1 cellular context compared by ENCODE assay signal in the genomic region with DNA sequence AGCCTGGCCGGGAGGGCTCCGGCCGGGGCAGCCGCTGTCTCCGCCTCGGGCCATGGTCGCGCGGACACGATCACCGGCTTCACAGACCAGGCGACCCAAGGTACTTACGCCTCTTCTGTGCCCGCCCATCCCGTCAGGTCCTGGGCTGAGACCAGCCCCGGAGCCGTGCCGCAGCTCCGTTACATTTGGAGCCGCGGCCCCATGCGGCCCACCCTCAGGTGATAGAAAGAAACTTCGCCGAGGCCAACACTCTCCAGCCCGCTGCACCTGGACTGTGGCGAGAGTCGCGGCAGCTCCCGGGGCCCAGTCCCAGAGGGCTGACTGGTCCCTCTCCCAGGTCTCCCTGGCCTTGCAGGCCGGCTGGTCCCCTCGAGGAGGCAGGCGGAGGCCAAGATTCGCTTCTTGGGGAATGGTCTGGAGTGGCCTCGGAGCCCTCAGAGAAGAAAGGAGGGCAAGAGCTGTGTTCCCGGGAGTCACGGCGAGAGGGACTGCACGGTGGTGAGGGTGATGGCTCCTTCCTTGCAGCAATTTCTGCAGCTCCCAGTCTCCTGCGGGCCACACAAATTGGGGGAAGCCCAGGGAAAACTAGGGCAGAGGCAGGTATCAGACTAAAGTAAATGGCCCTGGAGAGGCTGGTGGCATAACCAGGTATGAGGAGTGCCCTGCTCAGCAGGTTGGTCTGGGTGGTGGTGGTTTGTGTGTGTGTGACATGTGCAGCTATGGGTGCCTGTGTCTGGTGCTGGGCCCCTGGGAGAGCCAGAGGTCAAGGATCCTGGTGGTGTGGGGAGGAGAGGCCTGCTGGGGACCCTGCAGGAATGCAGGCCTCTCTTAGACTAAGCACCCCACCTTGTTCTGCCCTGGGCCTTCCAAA.
TF ChIP-seq lines count a peak whose summit lies in the region.

No MANE protein-coding gene starts in this region.

TF ChIP-seq in HEK293, 187 proteins besides CTCF, POLR2A, EP300 and RAD21 (continued from another document):
- TF ChIP-seq, protein P1, sequence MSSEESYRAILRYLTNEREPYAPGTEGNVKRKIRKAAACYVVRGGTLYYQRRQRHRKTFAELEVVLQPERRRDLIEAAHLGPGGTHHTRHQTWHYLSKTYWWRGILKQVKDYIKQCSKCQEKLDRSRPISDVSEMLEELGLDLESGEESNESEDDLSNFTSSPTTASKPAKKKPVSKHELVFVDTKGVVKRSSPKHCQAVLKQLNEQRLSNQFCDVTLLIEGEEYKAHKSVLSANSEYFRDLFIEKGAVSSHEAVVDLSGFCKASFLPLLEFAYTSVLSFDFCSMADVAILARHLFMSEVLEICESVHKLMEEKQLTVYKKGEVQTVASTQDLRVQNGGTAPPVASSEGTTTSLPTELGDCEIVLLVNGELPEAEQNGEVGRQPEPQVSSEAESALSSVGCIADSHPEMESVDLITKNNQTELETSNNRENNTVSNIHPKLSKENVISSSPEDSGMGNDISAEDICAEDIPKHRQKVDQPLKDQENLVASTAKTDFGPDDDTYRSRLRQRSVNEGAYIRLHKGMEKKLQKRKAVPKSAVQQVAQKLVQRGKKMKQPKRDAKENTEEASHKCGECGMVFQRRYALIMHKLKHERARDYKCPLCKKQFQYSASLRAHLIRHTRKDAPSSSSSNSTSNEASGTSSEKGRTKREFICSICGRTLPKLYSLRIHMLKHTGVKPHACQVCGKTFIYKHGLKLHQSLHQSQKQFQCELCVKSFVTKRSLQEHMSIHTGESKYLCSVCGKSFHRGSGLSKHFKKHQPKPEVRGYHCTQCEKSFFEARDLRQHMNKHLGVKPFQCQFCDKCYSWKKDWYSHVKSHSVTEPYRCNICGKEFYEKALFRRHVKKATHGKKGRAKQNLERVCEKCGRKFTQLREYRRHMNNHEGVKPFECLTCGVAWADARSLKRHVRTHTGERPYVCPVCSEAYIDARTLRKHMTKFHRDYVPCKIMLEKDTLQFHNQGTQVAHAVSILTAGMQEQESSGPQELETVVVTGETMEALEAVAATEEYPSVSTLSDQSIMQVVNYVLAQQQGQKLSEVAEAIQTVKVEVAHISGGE (tag by site-specific recombination; conservative IDR thresholded peaks at IDR 0.05; ENCODE audit: low read depth) = no peak
- TF ChIP-seq, protein P2, sequence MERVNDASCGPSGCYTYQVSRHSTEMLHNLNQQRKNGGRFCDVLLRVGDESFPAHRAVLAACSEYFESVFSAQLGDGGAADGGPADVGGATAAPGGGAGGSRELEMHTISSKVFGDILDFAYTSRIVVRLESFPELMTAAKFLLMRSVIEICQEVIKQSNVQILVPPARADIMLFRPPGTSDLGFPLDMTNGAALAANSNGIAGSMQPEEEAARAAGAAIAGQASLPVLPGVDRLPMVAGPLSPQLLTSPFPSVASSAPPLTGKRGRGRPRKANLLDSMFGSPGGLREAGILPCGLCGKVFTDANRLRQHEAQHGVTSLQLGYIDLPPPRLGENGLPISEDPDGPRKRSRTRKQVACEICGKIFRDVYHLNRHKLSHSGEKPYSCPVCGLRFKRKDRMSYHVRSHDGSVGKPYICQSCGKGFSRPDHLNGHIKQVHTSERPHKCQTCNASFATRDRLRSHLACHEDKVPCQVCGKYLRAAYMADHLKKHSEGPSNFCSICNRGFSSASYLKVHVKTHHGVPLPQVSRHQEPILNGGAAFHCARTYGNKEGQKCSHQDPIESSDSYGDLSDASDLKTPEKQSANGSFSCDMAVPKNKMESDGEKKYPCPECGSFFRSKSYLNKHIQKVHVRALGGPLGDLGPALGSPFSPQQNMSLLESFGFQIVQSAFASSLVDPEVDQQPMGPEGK (tag by site-specific recombination; IDR thresholded peaks at IDR 0.05) = no peak
- TF ChIP-seq, protein P3, sequence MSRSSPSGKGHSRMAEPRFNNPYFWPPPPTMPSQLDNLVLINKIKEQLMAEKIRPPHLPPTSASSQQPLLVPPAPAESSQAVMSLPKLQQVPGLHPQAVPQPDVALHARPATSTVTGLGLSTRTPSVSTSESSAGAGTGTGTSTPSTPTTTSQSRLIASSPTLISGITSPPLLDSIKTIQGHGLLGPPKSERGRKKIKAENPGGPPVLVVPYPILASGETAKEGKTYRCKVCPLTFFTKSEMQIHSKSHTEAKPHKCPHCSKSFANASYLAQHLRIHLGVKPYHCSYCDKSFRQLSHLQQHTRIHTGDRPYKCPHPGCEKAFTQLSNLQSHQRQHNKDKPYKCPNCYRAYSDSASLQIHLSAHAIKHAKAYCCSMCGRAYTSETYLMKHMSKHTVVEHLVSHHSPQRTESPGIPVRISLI (tag by site-specific recombination; IDR thresholded peaks at IDR 0.05) = no peak
- TF ChIP-seq SP2 (tag by site-specific recombination; IDR thresholded peaks at IDR 0.05) (0 out of 2 replicates have a peak, but pooled peaks have one; percentile 21), ZNF629 (tag by site-specific recombination; IDR thresholded peaks at IDR 0.05) (no peak), ZBTB8A (tag by site-specific recombination; IDR thresholded peaks at IDR 0.05) (peak; percentile 58), ZNF501 (tag by site-specific recombination; IDR thresholded peaks at IDR 0.05) (no peak), KLF10 (tag by site-specific recombination; IDR thresholded peaks at IDR 0.05) (no peak), ZBTB20 (tag by site-specific recombination; IDR thresholded peaks at IDR 0.05) (peak; percentile 75), ZNF138 (tag by site-specific recombination; IDR thresholded peaks at IDR 0.05; ENCODE audit: borderline replicate concordance) (no peak), ZNF548 (tag by site-specific recombination; IDR thresholded peaks at IDR 0.05) (no peak), OVOL3 (tag by site-specific recombination; IDR thresholded peaks at IDR 0.05) (no peak), ZNF211 (tag by site-specific recombination; IDR thresholded peaks at IDR 0.05; ENCODE audit: low read depth) (no peak), OSR2 (tag by site-specific recombination; IDR thresholded peaks at IDR 0.05) (no peak), ZNF561 (tag by site-specific recombination; IDR thresholded peaks at IDR 0.05; ENCODE audit: borderline replicate concordance) (no peak), ZNF10 (tag by site-specific recombination; IDR thresholded peaks at IDR 0.05) (peak; percentile 59; the same call in 1 of the 2 replicates)
- TF ChIP-seq, protein P4, sequence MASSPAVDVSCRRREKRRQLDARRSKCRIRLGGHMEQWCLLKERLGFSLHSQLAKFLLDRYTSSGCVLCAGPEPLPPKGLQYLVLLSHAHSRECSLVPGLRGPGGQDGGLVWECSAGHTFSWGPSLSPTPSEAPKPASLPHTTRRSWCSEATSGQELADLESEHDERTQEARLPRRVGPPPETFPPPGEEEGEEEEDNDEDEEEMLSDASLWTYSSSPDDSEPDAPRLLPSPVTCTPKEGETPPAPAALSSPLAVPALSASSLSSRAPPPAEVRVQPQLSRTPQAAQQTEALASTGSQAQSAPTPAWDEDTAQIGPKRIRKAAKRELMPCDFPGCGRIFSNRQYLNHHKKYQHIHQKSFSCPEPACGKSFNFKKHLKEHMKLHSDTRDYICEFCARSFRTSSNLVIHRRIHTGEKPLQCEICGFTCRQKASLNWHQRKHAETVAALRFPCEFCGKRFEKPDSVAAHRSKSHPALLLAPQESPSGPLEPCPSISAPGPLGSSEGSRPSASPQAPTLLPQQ (tag by site-specific recombination; IDR thresholded peaks at IDR 0.05) = no peak
- TF ChIP-seq, protein P5, sequence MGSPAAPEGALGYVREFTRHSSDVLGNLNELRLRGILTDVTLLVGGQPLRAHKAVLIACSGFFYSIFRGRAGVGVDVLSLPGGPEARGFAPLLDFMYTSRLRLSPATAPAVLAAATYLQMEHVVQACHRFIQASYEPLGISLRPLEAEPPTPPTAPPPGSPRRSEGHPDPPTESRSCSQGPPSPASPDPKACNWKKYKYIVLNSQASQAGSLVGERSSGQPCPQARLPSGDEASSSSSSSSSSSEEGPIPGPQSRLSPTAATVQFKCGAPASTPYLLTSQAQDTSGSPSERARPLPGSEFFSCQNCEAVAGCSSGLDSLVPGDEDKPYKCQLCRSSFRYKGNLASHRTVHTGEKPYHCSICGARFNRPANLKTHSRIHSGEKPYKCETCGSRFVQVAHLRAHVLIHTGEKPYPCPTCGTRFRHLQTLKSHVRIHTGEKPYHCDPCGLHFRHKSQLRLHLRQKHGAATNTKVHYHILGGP (tag by site-specific recombination; IDR thresholded peaks at IDR 0.05) = no peak
- TF ChIP-seq, protein P6, sequence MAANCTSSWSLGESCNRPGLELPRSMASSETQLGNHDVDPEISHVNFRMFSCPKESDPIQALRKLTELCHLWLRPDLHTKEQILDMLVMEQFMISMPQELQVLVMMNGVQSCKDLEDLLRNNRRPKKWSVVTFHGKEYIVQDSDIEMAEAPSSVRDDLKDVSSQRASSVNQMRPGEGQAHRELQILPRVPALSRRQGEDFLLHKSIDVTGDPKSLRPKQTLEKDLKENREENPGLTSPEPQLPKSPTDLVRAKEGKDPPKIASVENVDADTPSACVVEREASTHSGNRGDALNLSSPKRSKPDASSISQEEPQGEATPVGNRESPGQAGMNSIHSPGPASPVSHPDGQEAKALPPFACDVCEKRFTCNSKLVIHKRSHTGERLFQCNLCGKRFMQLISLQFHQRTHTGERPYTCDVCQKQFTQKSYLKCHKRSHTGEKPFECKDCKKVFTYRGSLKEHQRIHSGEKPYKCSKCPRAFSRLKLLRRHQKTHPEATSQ (tag by site-specific recombination; IDR thresholded peaks at IDR 0.05) = no peak
- TF ChIP-seq, protein P7, sequence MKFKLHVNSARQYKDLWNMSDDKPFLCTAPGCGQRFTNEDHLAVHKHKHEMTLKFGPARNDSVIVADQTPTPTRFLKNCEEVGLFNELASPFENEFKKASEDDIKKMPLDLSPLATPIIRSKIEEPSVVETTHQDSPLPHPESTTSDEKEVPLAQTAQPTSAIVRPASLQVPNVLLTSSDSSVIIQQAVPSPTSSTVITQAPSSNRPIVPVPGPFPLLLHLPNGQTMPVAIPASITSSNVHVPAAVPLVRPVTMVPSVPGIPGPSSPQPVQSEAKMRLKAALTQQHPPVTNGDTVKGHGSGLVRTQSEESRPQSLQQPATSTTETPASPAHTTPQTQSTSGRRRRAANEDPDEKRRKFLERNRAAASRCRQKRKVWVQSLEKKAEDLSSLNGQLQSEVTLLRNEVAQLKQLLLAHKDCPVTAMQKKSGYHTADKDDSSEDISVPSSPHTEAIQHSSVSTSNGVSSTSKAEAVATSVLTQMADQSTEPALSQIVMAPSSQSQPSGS (tag by site-specific recombination; IDR thresholded peaks at IDR 0.05; ENCODE audit: low read depth) = no peak
- TF ChIP-seq, protein P8, sequence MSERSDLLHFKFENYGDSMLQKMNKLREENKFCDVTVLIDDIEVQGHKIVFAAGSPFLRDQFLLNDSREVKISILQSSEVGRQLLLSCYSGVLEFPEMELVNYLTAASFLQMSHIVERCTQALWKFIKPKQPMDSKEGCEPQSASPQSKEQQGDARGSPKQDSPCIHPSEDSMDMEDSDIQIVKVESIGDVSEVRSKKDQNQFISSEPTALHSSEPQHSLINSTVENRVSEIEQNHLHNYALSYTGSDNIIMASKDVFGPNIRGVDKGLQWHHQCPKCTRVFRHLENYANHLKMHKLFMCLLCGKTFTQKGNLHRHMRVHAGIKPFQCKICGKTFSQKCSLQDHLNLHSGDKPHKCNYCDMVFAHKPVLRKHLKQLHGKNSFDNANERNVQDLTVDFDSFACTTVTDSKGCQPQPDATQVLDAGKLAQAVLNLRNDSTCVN (tag by site-specific recombination; optimal IDR thresholded peaks at IDR 0.05) = peak; percentile 43
- TF ChIP-seq, protein P9, sequence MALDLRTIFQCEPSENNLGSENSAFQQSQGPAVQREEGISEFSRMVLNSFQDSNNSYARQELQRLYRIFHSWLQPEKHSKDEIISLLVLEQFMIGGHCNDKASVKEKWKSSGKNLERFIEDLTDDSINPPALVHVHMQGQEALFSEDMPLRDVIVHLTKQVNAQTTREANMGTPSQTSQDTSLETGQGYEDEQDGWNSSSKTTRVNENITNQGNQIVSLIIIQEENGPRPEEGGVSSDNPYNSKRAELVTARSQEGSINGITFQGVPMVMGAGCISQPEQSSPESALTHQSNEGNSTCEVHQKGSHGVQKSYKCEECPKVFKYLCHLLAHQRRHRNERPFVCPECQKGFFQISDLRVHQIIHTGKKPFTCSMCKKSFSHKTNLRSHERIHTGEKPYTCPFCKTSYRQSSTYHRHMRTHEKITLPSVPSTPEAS (tag by site-specific recombination; IDR thresholded peaks at IDR 0.05) = no peak
